Comparison of ENCODE assay signal across 8 cellular contexts in genomic region chr1:1079408-1080121, GRCh38. TPM values are rescaled to one million over a fixed set of nuclear protein-coding genes. Genes with fewer than 3 reads are reported as not detected.
A peak's percentile ranks its signal among the peaks of the same experiment; 100 is the strongest.
DNase-seq lines count a peak whose midpoint lies in the region; ATAC-seq and TF ChIP-seq lines count a peak whose summit lies in the region.

No MANE protein-coding gene starts in this region.

- H3K79me2 ChIP-seq in fibroblast of lung (ENCODE audit: control insufficient read depth, insufficient read depth, low read length) = no peaks in the 10 kb centered on the region

- H2AFZ ChIP-seq in fibroblast of lung (ENCODE audit: low read length) = no peak overlapping the region

- H3K4me3 ChIP-seq in GM12865 (ENCODE audit: low read depth, low read length) (peak overlapping the region; percentile 28), fibroblast of lung (replicated peaks in 1 of 4; ENCODE audit: control extremely low read depth in 1 of 4, insufficient read depth in 1 of 4, low read depth in 3 of 4, low read length in 4 of 4) (peak overlapping the region in 2 of 4 experiments; percentile 20 to 21)

- peak overlapping the region; percentile 23 for H3K4me2 ChIP-seq in fibroblast of lung (ENCODE audit: extremely low read depth, insufficient read depth, low read length)

- H3K27me3 Mint-ChIP-seq in nephron (ENCODE audit: low read depth) = peaks cover 7% of the 10 kb centered on the region

- TF ChIP-seq CTCF in GM12865 (IDR thresholded peaks at IDR 0.05; ENCODE audit: insufficient read depth, low read depth, low read length, missing control alignments) = no peak
- TF ChIP-seq CTCF in fibroblast of lung (conservative IDR thresholded peaks at IDR 0.05 in 1 of 2, IDR thresholded peaks at IDR 0.05 in 1 of 2; ENCODE audit: low read depth in 1 of 2, low read length in 2 of 2) = no peak
- TF ChIP-seq CTCF in nephron (IDR thresholded peaks at IDR 0.05; ENCODE audit: unreplicated experiment in 3 of 3) = no peak

- no peak overlapping the region for H3K27ac ChIP-seq in fibroblast of lung (ENCODE audit: insufficient read depth, low read length)

- H4K20me1 ChIP-seq in fibroblast of lung (ENCODE audit: control insufficient read depth, extremely low read depth, insufficient read depth, low read length) = no peaks in the 10 kb centered on the region

- H3K36me3 Mint-ChIP-seq in nephron (ENCODE audit: low read depth) = peaks cover 4% of the 10 kb centered on the region

- peak overlapping the region in 2 of 3 experiments; percentile 56 to 65 for H3K27ac Mint-ChIP-seq in nephron

- H3K9ac ChIP-seq in fibroblast of lung (ENCODE audit: insufficient read depth, low read length) = peak overlapping the region; percentile 13

- peak overlapping the region in 2 of 3 experiments; percentile 19 to 42 for H3K4me3 Mint-ChIP-seq in nephron

- in situ Hi-C loops in ACHN (cut with HindIII; ENCODE audit: low pct_ligation_motif_present, low pct_unique_long_range_greater_than_20kb, low sequenced_read_pairs) = no loop called here

- peaks cover 2% of the 10 kb centered on the region for H3K36me3 ChIP-seq in fibroblast of lung (ENCODE audit: control insufficient read depth, insufficient read depth, low read length)

- no peaks in the 10 kb centered on the region for H3K9me3 ChIP-seq in fibroblast of lung (ENCODE audit: control insufficient read depth, insufficient read depth, low read depth, low read length)

- peaks cover 3% of the 10 kb centered on the region for H3K4me1 Mint-ChIP-seq in nephron

- H3K9me3 Mint-ChIP-seq in nephron = no peaks in the 10 kb centered on the region

- peaks cover 3% of the 10 kb centered on the region for H3K27me3 ChIP-seq in fibroblast of lung (ENCODE audit: control insufficient read depth, insufficient read depth, low read length)

- DNase-seq in ACHN (peak; percentile 93), GM12865 (ENCODE audit: low read depth) (peak; percentile 55), NCI-H1105 (lab: John Stamatoyannopoulos, UW) (peak; percentile 46), fibroblast of lung (ENCODE audit: low read depth in 2 of 2) (peak; percentile 70 to 84), cerebellum (ENCODE audit: low spot score) (no peak)
- DNase-seq in activated CD8-positive, alpha-beta memory T cell treated with anti-CD3 and anti-CD28 coated beads, Interleukin-2, amount 50 U/mL, for 4 hours = peak; percentile 55

- peaks cover 11% of the 10 kb centered on the region for H3K4me1 ChIP-seq in fibroblast of lung (ENCODE audit: control insufficient read depth, extremely low read depth, insufficient read depth, low read length)

- ATAC-seq in GM18519 (IDR thresholded peaks at IDR 0.05; ENCODE audit: low FRiP score, unreplicated experiment) = no peak

RNA-seq across cellular contexts. Expression of gene RNF223, which starts 5.5 kb away (rescaled TPM):
- total RNA-seq in fibroblast of lung = not detected in 2 replicates
- polyA plus RNA-seq in fibroblast of lung = not detected in 2 replicates
- polyA plus RNA-seq in fibroblast of lung (2012) = not detected in 2 replicates
- polyA minus RNA-seq in fibroblast of lung (ENCODE audit: low replicate concordance) = not detected in 2 replicates
- total RNA-seq in cerebellum = not detected

RNA-seq across cellular contexts. Expression of gene C1orf159, which starts 36.3 kb away (rescaled TPM):
- total RNA-seq in fibroblast of lung = 3.1 and 3.3 TPM in 2 replicates
- polyA plus RNA-seq in fibroblast of lung = 2.6 and 3.4 TPM in 2 replicates
- 5.0 and 6.2 TPM in 2 replicates for polyA plus RNA-seq in fibroblast of lung (2012)
- polyA minus RNA-seq in fibroblast of lung (ENCODE audit: low replicate concordance) = 1.7 TPM in 2 replicates
- total RNA-seq in cerebellum = 11.3 TPM

RNA-seq across cellular contexts. Expression of gene AGRN, which starts 59.6 kb away (rescaled TPM):
- 38.3 and 50.9 TPM in 2 replicates for total RNA-seq in fibroblast of lung
- polyA plus RNA-seq in fibroblast of lung = 15.6 and 20.7 TPM in 2 replicates
- polyA plus RNA-seq in fibroblast of lung (2012) = 43.3 and 61.1 TPM in 2 replicates
- polyA minus RNA-seq in fibroblast of lung (ENCODE audit: low replicate concordance) = 28.0 and 70.5 TPM in 2 replicates
- 71.5 TPM for total RNA-seq in cerebellum
